In genomic region chr2:46122971-46123365, GRCh38 we compare ENCODE assay signal across 20 cellular contexts.
"Had no signal": no experiment of that assay in that cellular context is flagged by ENCODE, and none has a peak within 500 bp of the region (broad histone marks: within the 10 kb centered on the region; RNA-seq: fewer than 3 reads in every experiment).

No MANE protein-coding gene starts in this region.

- DNase-seq: activated CD4-positive, alpha-beta T cell treated with anti-CD3 and anti-CD28 coated beads, Interleukin-2, amount 50 U/mL, for 1 hour; activated CD8-positive, alpha-beta T cell treated with anti-CD3 and anti-CD28 coated beads for 36 hours; activated naive CD8-positive, alpha-beta T cell treated with anti-CD3 and anti-CD28 coated beads, Interleukin-2, amount 50 U/mL, for 24 hours; activated T-cell treated with anti-CD3 and anti-CD28 coated beads, Interleukin-2, amount 50 U/mL, for 48 hours; amygdala; caudate nucleus; effector CD4-positive, alpha-beta T cell; erythroblast; heart left ventricle; left ventricle myocardium superior; mucosa of descending colon; posterior cingulate gyrus; right cardiac atrium; spleen; stimulated activated CD4-positive, alpha-beta T cell treated with anti-CD3 and anti-CD28 coated beads, Interleukin-2, amount 100 ng/mL, for 48 hours; stimulated activated naive CD4-positive, alpha-beta T cell treated with Interleukin-2 at 50 U/mL for 16 hours; testis; uterus had no signal

- H3K9me3 ChIP-seq: heart left ventricle, mucosa of descending colon, spleen, testis, uterus had no signal

- H3K27me3 ChIP-seq: heart left ventricle, spleen, testis, uterus had no signal

- H3K4me1 ChIP-seq: testis had no signal

- H3K27ac ChIP-seq: spleen, testis, uterus had no signal

- ATAC-seq: activated CD8-positive, alpha-beta T cell treated with anti-CD3 and anti-CD28 coated beads for 36 hours; activated naive CD8-positive, alpha-beta T cell treated with anti-CD3 and anti-CD28 coated beads, Interleukin-2, amount 50 U/mL, for 24 hours; heart left ventricle; left ventricle myocardium superior; natural killer cell treated with Interleukin-12 subunit alpha and Interleukin-12 subunit beta and Interleukin-15 and Interleukin-18, amount 100 ng/mL, for 72 hours; right cardiac atrium; WTC11 had no signal

- H3K4me3 ChIP-seq: heart left ventricle, mucosa of descending colon, spleen, testis, uterus had no signal

- H3K36me3 ChIP-seq: heart left ventricle, spleen, uterus had no signal
